In the genomic region with DNA sequence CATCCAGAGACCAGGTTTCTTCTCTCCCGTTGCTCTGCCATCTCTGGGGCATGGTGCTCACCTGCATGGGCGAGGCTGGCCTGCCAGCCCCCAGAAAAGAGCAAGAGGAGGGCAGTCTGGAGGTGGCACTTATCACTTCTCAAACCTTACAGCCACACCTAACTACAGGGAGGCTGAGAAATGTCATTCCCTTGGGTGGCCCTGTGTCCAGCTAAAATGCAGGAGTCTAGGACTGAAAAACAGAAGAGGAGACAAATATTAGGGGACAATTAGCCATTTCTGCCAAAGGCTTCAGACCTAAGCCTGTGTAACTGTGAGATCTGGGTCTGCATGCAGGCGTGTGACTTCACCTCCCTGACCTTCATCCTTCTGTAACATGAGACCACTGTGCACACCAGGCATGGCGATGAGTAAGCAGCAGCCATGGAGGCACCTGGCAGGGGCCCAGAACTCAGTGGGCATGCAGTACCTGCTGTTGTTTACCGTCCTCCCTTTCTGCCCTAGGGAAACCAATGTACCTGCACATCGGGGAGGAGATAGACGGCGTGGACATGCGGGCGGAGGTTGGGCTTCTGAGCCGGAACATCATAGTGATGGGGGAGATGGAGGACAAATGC, we compare ENCODE assay signal across 11 cellular contexts.
DNase-seq lines count a peak whose midpoint lies in the region; ATAC-seq lines count a peak whose summit lies in the region.
"Had no signal": no experiment of that assay in that cellular context is flagged by ENCODE, and none has a peak within 500 bp of the region (broad histone marks: within the 10 kb centered on the region; RNA-seq: fewer than 3 reads in every experiment).

No MANE protein-coding gene starts in this region.

- H3K4me3 Mint-ChIP-seq in activated CD4-positive, alpha-beta T cell treated with anti-CD3 and anti-CD28 coated beads for 36 hours = no peak overlapping the region
- H3K4me3 Mint-ChIP-seq: activated CD8-positive, alpha-beta T cell treated with anti-CD3 and anti-CD28 coated beads for 36 hours had no signal

- intact Hi-C loops in posterior vena cava (cut with DNase I) = no loop called here
- intact Hi-C loops in activated CD4-positive, alpha-beta T cell treated with anti-CD3 and anti-CD28 coated beads for 36 hours (cut with DNase I, micrococcal nuclease) = no loop called here

- POLR2A ChIA-PET in activated CD4-positive, alpha-beta T cell treated with anti-CD3 and anti-CD28 coated beads for 36 hours (lab: Charles Lee) = no interaction called here

- peak; percentile 65 for DNase-seq in H4 (ENCODE audit: low spot score)
- peak; percentile 84 for DNase-seq in NCI-H2029 (lab: John Stamatoyannopoulos, UW)
- peak; percentile 45 for DNase-seq in SW480 (ENCODE audit: low spot score)
- DNase-seq in posterior vena cava (ENCODE audit: low spot score) = peak; percentile 40
- no peak for DNase-seq in activated CD4-positive, alpha-beta T cell treated with anti-CD3 and anti-CD28 coated beads for 36 hours
- DNase-seq in central memory CD4-positive, alpha-beta T cell = no peak
- no peak for DNase-seq in activated CD4-positive, CD25-positive, alpha-beta regulatory T cell (lab: John Stamatoyannopoulos, UW)
- no peak for DNase-seq in ureter (ENCODE audit: low spot score)
- DNase-seq: activated CD8-positive, alpha-beta T cell treated with anti-CD3 and anti-CD28 coated beads for 36 hours; anterior cingulate cortex; esophagus squamous epithelium had no signal

- CTCF ChIA-PET in activated CD4-positive, alpha-beta T cell treated with anti-CD3 and anti-CD28 coated beads for 36 hours (lab: Charles Lee) = no interaction called here

- H3K4me1 Mint-ChIP-seq in activated CD4-positive, alpha-beta T cell treated with anti-CD3 and anti-CD28 coated beads for 36 hours = no peaks in the 10 kb centered on the region

- peaks cover 22% of the 10 kb centered on the region for H3K36me3 Mint-ChIP-seq in activated CD4-positive, alpha-beta T cell treated with anti-CD3 and anti-CD28 coated beads for 36 hours (ENCODE audit: low read depth)

- no peaks in the 10 kb centered on the region for H3K9me3 Mint-ChIP-seq in activated CD4-positive, alpha-beta T cell treated with anti-CD3 and anti-CD28 coated beads for 36 hours (ENCODE audit: low read depth)
- H3K9me3 Mint-ChIP-seq: activated CD8-positive, alpha-beta T cell treated with anti-CD3 and anti-CD28 coated beads for 36 hours had no signal

- H3K27me3 Mint-ChIP-seq in activated CD4-positive, alpha-beta T cell treated with anti-CD3 and anti-CD28 coated beads for 36 hours = no peaks in the 10 kb centered on the region
- H3K27me3 Mint-ChIP-seq: activated CD8-positive, alpha-beta T cell treated with anti-CD3 and anti-CD28 coated beads for 36 hours had no signal

- no peak overlapping the region for H3K27ac Mint-ChIP-seq in activated CD4-positive, alpha-beta T cell treated with anti-CD3 and anti-CD28 coated beads for 36 hours
- H3K27ac Mint-ChIP-seq: activated CD8-positive, alpha-beta T cell treated with anti-CD3 and anti-CD28 coated beads for 36 hours had no signal

- no peak for ATAC-seq in activated CD4-positive, alpha-beta T cell treated with anti-CD3 and anti-CD28 coated beads for 36 hours
- ATAC-seq: activated CD8-positive, alpha-beta T cell treated with anti-CD3 and anti-CD28 coated beads for 36 hours had no signal

Comparison
In these comparisons a context has a peak if more than half of its experiments do, and no peak if none do; other contexts are left out.
1. DNase-seq: peak in H4 (single experiment), NCI-H2029 (single experiment), SW480 (single experiment) and posterior vena cava (single experiment); none in activated CD4-positive, alpha-beta T cell treated with anti-CD3 and anti-CD28 coated beads for 36 hours (single experiment), central memory CD4-positive, alpha-beta T cell (single experiment), activated CD4-positive, CD25-positive, alpha-beta regulatory T cell (0 of 4) and ureter (single experiment).